ENCODE assay signal across 8 cellular contexts in genomic region chr14:64388533-64389243, GRCh38. TPM values are rescaled to one million over a fixed set of nuclear protein-coding genes. Genes with fewer than 3 reads are reported as not detected.
A peak's percentile ranks its signal among the peaks of the same experiment; 100 is the strongest.
DNase-seq lines count a peak whose midpoint lies in the region; ATAC-seq and TF ChIP-seq lines count a peak whose summit lies in the region.

No MANE protein-coding gene starts in this region.

- H3K4me1 Mint-ChIP-seq in activated CD4-positive, alpha-beta T cell treated with anti-CD3 and anti-CD28 coated beads, Interleukin-2, amount 10 ng/mL, durations not matched to agents 24 days and 14 days, result peaks cover 46% of the 10 kb centered on the region
- H3K4me1 Mint-ChIP-seq in natural killer cell, result peaks cover 20 to 32% of the 10 kb centered on the region in 2 donors

- H3K4me3 Mint-ChIP-seq in activated CD4-positive, alpha-beta T cell treated with anti-CD3 and anti-CD28 coated beads, Interleukin-2, amount 10 ng/mL, durations not matched to agents 24 days and 14 days, result peak overlapping the region; percentile 99
- H3K4me3 Mint-ChIP-seq in natural killer cell, result peak overlapping the region; percentile 99

- H3K4me1 ChIP-seq in fibroblast of lung (ENCODE audit: control insufficient read depth, extremely low read depth, insufficient read depth, low read length), result peaks cover 5% of the 10 kb centered on the region

- peak overlapping the region; percentile 94 for H3K27ac Mint-ChIP-seq in activated CD4-positive, alpha-beta T cell treated with anti-CD3 and anti-CD28 coated beads, Interleukin-2, amount 10 ng/mL, durations not matched to agents 24 days and 14 days
- H3K27ac Mint-ChIP-seq in natural killer cell, result peak overlapping the region; percentile 90 to 97

- H3K27ac ChIP-seq in fibroblast of lung (ENCODE audit: insufficient read depth, low read length), result peak overlapping the region; percentile 97

- H3K4me2 ChIP-seq in fibroblast of lung (ENCODE audit: extremely low read depth, insufficient read depth, low read length), result peak overlapping the region; percentile 93

- peaks cover 41% of the 10 kb centered on the region for H3K36me3 Mint-ChIP-seq in activated CD4-positive, alpha-beta T cell treated with anti-CD3 and anti-CD28 coated beads, Interleukin-2, amount 10 ng/mL, durations not matched to agents 24 days and 14 days (ENCODE audit: low read depth)
- H3K36me3 Mint-ChIP-seq in natural killer cell, result no peaks in the 10 kb centered on the region

- H3K79me2 ChIP-seq in fibroblast of lung (ENCODE audit: control insufficient read depth, insufficient read depth, low read length), result peaks cover 36% of the 10 kb centered on the region

- H4K20me1 ChIP-seq in fibroblast of lung (ENCODE audit: control insufficient read depth, extremely low read depth, insufficient read depth, low read length), result no peaks in the 10 kb centered on the region

- ATAC-seq in GM18511 (IDR thresholded peaks at IDR 0.05; ENCODE audit: unreplicated experiment) (peak; percentile 0), natural killer cell (peak; percentile 12 to 22 (median 15))

- H3K9me3 Mint-ChIP-seq in activated CD4-positive, alpha-beta T cell treated with anti-CD3 and anti-CD28 coated beads, Interleukin-2, amount 10 ng/mL, durations not matched to agents 24 days and 14 days, result no peaks in the 10 kb centered on the region
- H3K9me3 Mint-ChIP-seq in natural killer cell, result no peaks in the 10 kb centered on the region

- POLR2A ChIA-PET in AG04449 (lab: Yijun Ruan, JAX), result interaction anchor here (1.2 to 1.7 kb wide), 2 partner anchors 76 to 116 kb away, joined by 3 to 8 read pairs; partner anchors contain the start of genes ZBTB1 and ZBTB25
- POLR2A ChIA-PET in GM10248 (lab: Yijun Ruan, JAX), result interaction anchor here (0.6 to 1.8 kb wide), 4 partner anchors 10 to 127 kb away, joined by 3 to 5 read pairs (median 4); partner anchors contain the start of gene ZBTB1

- H3K36me3 ChIP-seq in fibroblast of lung (ENCODE audit: control insufficient read depth, insufficient read depth, low read length), result peaks cover 3% of the 10 kb centered on the region

- peak overlapping the region; percentile 97 for H2AFZ ChIP-seq in fibroblast of lung (ENCODE audit: low read length)

- H3K9ac ChIP-seq in fibroblast of lung (ENCODE audit: insufficient read depth, low read length), result peak overlapping the region; percentile 61

- H3K4me3 ChIP-seq in AG04449 (ENCODE audit: low read depth, low read length) (peak overlapping the region; percentile 85), LNCaP clone FGC (ENCODE audit: low read depth, low read length) (peak overlapping the region; percentile 89), fibroblast of lung (replicated peaks in 1 of 4; ENCODE audit: control extremely low read depth in 1 of 4, insufficient read depth in 1 of 4, low read depth in 3 of 4, low read length in 4 of 4) (peak overlapping the region; percentile 80 to 93 (median 88))

- intact Hi-C loops in activated CD4-positive, alpha-beta T cell treated with anti-CD3 and anti-CD28 coated beads, Interleukin-2, amount 10 ng/mL, durations not matched to agents 24 days and 14 days (cut with micrococcal nuclease), result loop anchor here (1.0 to 5.0 kb wide), 3 partner anchors 50 to 746 kb away; partner anchors contain the start of genes WDR89 and ZBTB25
- intact Hi-C loops in natural killer cell (cut with micrococcal nuclease), result loop anchor here (5.0 kb wide), 3 partner anchors 59 to 114 kb away; partner anchors contain the start of genes AKAP5, ZBTB1 and ZBTB25

- DNase-seq in AG04449 (ENCODE audit: low read depth, low spot score) (no peak), LNCaP clone FGC (ENCODE audit: low read depth) (no peak), fibroblast of lung (ENCODE audit: low read depth in 2 of 2) (peak; percentile 23 to 45), natural killer cell (no peak), Ammon's horn (ENCODE audit: low spot score) (no peak), GM10248 (ENCODE audit: extremely low spot score) (no peak)
- peak; percentile 64 for DNase-seq in activated CD4-positive, alpha-beta T cell treated with anti-CD3 and anti-CD28 coated beads, Interleukin-2, amount 10 ng/mL, durations not matched to agents 24 days and 14 days

- no peak for TF ChIP-seq CTCF in AG04449 (IDR thresholded peaks at IDR 0.05; ENCODE audit: insufficient read depth, low read length, missing control alignments)
- TF ChIP-seq CTCF in LNCaP clone FGC (IDR thresholded peaks at IDR 0.05; ENCODE audit: control insufficient read depth, extremely low read depth, insufficient read depth), result no peak
- TF ChIP-seq CTCF in fibroblast of lung (conservative IDR thresholded peaks at IDR 0.05 in 1 of 2, IDR thresholded peaks at IDR 0.05 in 1 of 2; ENCODE audit: low read depth in 1 of 2, low read length in 2 of 2), result no peak
- TF ChIP-seq CTCF in natural killer cell (IDR thresholded peaks at IDR 0.05), result no peak
- TF ChIP-seq CTCF in GM10248 (IDR thresholded peaks at IDR 0.05; ENCODE audit: control extremely low read depth, extremely low read depth, low read depth, missing control alignments), result no peak

- H3K27me3 Mint-ChIP-seq in activated CD4-positive, alpha-beta T cell treated with anti-CD3 and anti-CD28 coated beads, Interleukin-2, amount 10 ng/mL, durations not matched to agents 24 days and 14 days, result peaks cover 2% of the 10 kb centered on the region
- H3K27me3 Mint-ChIP-seq in natural killer cell (ENCODE audit: low read depth in 2 of 2), result no peaks in the 10 kb centered on the region

- CTCF ChIA-PET in AG04449 (lab: Yijun Ruan, JAX), result interaction anchor here (2.3 to 2.5 kb wide), 2 partner anchors 42 to 45 kb away, joined by 7 to 16 read pairs; no protein-coding TSS in a partner anchor
- CTCF ChIA-PET in GM10248 (lab: Yijun Ruan, JAX), result interaction anchor here (0.9 to 8.5 kb wide), 8 partner anchors 9 to 247 kb away, joined by 3 to 48 read pairs (median 5); no protein-coding TSS in a partner anchor

- H3K9me3 ChIP-seq in fibroblast of lung (ENCODE audit: control insufficient read depth, insufficient read depth, low read depth, low read length), result no peaks in the 10 kb centered on the region

- H3K27me3 ChIP-seq in fibroblast of lung (ENCODE audit: control insufficient read depth, insufficient read depth, low read length), result no peaks in the 10 kb centered on the region

RNA-seq across cellular contexts. Expression of gene MTHFD1, which starts 0.5 kb away (rescaled TPM):
- 246 and 249 TPM in 2 replicates for total RNA-seq in activated CD4-positive, alpha-beta T cell treated with anti-CD3 and anti-CD28 coated beads, Interleukin-2, amount 10 ng/mL, durations not matched to agents 24 days and 14 days
- total RNA-seq in fibroblast of lung, result 33.1 and 41.6 TPM in 2 replicates
- 39.4 and 76.4 TPM in 2 replicates for polyA plus RNA-seq in fibroblast of lung
- polyA plus RNA-seq in fibroblast of lung (2012), result 49.0 and 107 TPM in 2 replicates
- 32.0 and 81.7 TPM in 2 replicates for polyA minus RNA-seq in fibroblast of lung (ENCODE audit: low replicate concordance)
- total RNA-seq in natural killer cell, result 10 to 100 TPM; 27.6 to 34.6 (median 28.0) TPM

Comparison
In these comparisons a context has a peak if more than half of its experiments do, and no peak if none do; other contexts are left out.
1. DNase-seq: peak in activated CD4-positive, alpha-beta T cell treated with anti-CD3 and anti-CD28 coated beads, Interleukin-2, amount 10 ng/mL, durations not matched to agents 24 days and 14 days (single experiment) and fibroblast of lung (2 of 2); none in AG04449 (single experiment), LNCaP clone FGC (single experiment), natural killer cell (single experiment), Ammon's horn (single experiment) and GM10248 (single experiment).
2. Peak in every context shown above with its lines, with median percentiles within 50 percentile points of each other: H3K4me3 ChIP-seq.